Comparison of ENCODE assay signal across 16 cellular contexts in genomic region chr4:119725688-119726330, GRCh38.
DNase-seq lines count a peak whose midpoint lies in the region; ATAC-seq, FAIRE-seq and TF ChIP-seq lines count a peak whose summit lies in the region.
"Had no signal": no experiment of that assay in that cellular context is flagged by ENCODE, and none has a peak within 500 bp of the region (broad histone marks: within the 10 kb centered on the region; RNA-seq: fewer than 3 reads in every experiment).

No MANE protein-coding gene starts in this region.

- H3K36me3 ChIP-seq in gastrocnemius medialis: no peaks in the 10 kb centered on the region
- H3K36me3 ChIP-seq: neutrophil had no signal

- ATAC-seq in right cardiac atrium: peak; percentile 36 to 39
- ATAC-seq in gastrocnemius medialis: no peak
- no peak for ATAC-seq in HG02610 (IDR thresholded peaks at IDR 0.05; ENCODE audit: unreplicated experiment)
- ATAC-seq: stimulated activated naive B cell treated with anti-CD40 and anti-IgM and Interleukin-4, amounts not matched to agents 10 μg/mL and 1 μg/mL and 100 μg/mL, for 72 hours had no signal

- no peak for TF ChIP-seq POLR2A in gastrocnemius medialis (IDR thresholded peaks at IDR 0.05)

- no peak for FAIRE-seq in HTR-8/SVneo (lab: Jason Lieb, UNC)
- FAIRE-seq: H54 had no signal

- H3K27ac ChIP-seq in right cardiac atrium (ENCODE audit: low read length) (no peak overlapping the region), gastrocnemius medialis (peak overlapping the region; percentile 26 to 51 (median 33))
- H3K27ac ChIP-seq: neutrophil, skin epidermis had no signal

- intact Hi-C loops in right cardiac atrium (cut with DNase I): no loop called here
- intact Hi-C loops in gastrocnemius medialis (cut with DNase I; ENCODE audit: low total_unique reads): no loop called here

- peaks cover 5% of the 10 kb centered on the region for H3K4me1 ChIP-seq in right cardiac atrium (ENCODE audit: control insufficient read depth, insufficient read depth, low read length)
- H3K4me1 ChIP-seq in gastrocnemius medialis: peaks cover 29 to 34% of the 10 kb centered on the region in 2 donors

- peak; percentile 19 for DNase-seq in M059J (ENCODE audit: low read depth)
- DNase-seq in choroid plexus epithelial cell (ENCODE audit: low read depth): peak; percentile 33
- peak in 1 of 3 donors; percentile 50 for DNase-seq in right cardiac atrium
- no peak for DNase-seq in gastrocnemius medialis
- no peak for DNase-seq in stimulated activated CD4-positive, alpha-beta T cell treated with anti-CD3 and anti-CD28 coated beads, Interleukin-1b, Interleukin-23, amount 100 ng/mL, for 48 hours
- DNase-seq in NCI-H1417 (lab: John Stamatoyannopoulos, UW): no peak
- DNase-seq in HTR-8/SVneo (ENCODE audit: insufficient read length, low spot score): no peak
- DNase-seq: activated CD4-positive, alpha-beta T cell treated with anti-CD3 and anti-CD28 coated beads for 4 hours; activated T-cell treated with anti-CD3 and anti-CD28 coated beads for 4 hours; DMS153; erythroblast; stimulated activated naive B cell treated with anti-CD40 and anti-IgM and Interleukin-4, amounts not matched to agents 10 μg/mL and 1 μg/mL and 100 μg/mL, for 72 hours had no signal

- in situ Hi-C loops in gastrocnemius medialis (cut with MboI; ENCODE audit: low sequenced_read_pairs in 4 of 4): no loop called here

- no peak for TF ChIP-seq CTCF in choroid plexus epithelial cell (conservative IDR thresholded peaks at IDR 0.05; ENCODE audit: low read depth, low read length)
- no peak for TF ChIP-seq CTCF in gastrocnemius medialis (IDR thresholded peaks at IDR 0.05 in 4 of 5, conservative IDR thresholded peaks at IDR 0.05 in 1 of 5)

- 29% methylated on average over 3 of the region's 3 CpGs for WGBS in right cardiac atrium

- H3K9me3 ChIP-seq in right cardiac atrium (ENCODE audit: control insufficient read depth, low read length): no peaks in the 10 kb centered on the region
- H3K9me3 ChIP-seq in gastrocnemius medialis: no peaks in the 10 kb centered on the region
- H3K9me3 ChIP-seq: neutrophil had no signal

- H3K4me3 ChIP-seq in choroid plexus epithelial cell (ENCODE audit: low read depth, low read length) (no peak overlapping the region), right cardiac atrium (ENCODE audit: low read length) (no peak overlapping the region), gastrocnemius medialis (no peak overlapping the region)
- H3K4me3 ChIP-seq: skin epidermis had no signal

- H3K27me3 ChIP-seq in right cardiac atrium (ENCODE audit: control insufficient read depth, insufficient read depth) (no peaks in the 10 kb centered on the region), gastrocnemius medialis (no peaks in the 10 kb centered on the region)
- H3K27me3 ChIP-seq: neutrophil had no signal

Comparison
In these comparisons a context has a peak if more than half of its experiments do, and no peak if none do; other contexts are left out.
1. DNase-seq: peak in M059J (single experiment) and choroid plexus epithelial cell (single experiment); none in gastrocnemius medialis (0 of 2), stimulated activated CD4-positive, alpha-beta T cell treated with anti-CD3 and anti-CD28 coated beads, Interleukin-1b, Interleukin-23, amount 100 ng/mL, for 48 hours (single experiment), NCI-H1417 (0 of 3) and HTR-8/SVneo (single experiment).
2. ATAC-seq: peak in right cardiac atrium (2 of 2); none in gastrocnemius medialis (0 of 2) and HG02610 (single experiment).